Comparison of ENCODE assay signal across 8 cellular contexts in the genomic region with DNA sequence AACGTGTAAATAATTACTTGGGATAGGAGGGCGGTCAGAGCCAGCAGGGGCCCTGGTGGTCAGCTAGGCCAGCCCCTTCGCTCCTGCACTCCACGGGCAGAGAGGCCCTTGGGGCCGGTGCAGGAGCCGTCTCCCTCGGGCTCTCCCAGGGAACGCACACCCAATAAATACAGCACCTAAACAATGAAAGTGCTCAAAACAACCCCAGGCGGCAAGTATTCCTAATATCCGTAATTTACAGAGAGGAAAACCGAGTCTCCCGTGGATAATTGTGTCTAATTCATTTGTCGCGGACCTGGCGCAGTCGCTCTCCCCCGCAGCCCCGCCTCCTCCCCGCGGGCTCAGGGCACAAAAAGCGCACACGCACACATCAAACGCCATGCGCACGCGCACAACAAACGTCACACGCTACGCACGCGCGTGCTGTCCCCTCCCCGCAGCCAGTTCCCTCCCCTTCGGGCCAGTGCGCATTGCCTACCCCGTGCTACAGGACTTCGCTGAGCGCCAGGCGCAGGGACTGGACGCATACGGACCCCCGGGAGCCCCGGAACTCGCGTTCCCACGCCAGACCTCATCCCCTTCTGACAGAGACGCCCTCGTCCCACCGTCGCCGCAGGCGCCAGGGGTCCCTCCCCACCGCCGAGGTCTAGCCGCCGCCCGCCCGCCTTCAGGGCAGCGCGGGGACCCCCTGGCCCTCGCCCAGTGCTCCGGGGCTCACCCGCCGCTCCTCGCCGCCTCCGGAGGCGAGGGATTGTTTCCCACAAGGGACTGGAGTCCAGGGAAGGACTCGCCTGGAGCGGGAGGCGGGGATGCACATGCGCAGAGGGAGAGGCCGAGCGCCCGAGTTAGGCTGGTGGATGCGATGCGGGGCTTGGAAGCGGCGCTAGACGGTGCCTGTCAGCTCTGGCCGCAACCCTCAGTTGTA. TPM values are rescaled to one million over a fixed set of nuclear protein-coding genes. Genes with fewer than 3 reads are reported as not detected.
DNase-seq lines count a peak whose midpoint lies in the region; ATAC-seq, FAIRE-seq and TF ChIP-seq lines count a peak whose summit lies in the region.

A gene (minus strand): TSS at position 324 of the 925 bp plus-strand sequence. CDS start 1,300 bp downstream, outside the sequence.

- peak within 1 kb of the TSS; percentile 44 for H3K4me3 ChIP-seq in AG09309 (ENCODE audit: control insufficient read depth, low read depth, low read length)
- peak within 1 kb of the TSS; percentile 94 to 96 for H3K4me3 ChIP-seq in kidney (ENCODE audit: low read length in 2 of 2)

- peak within 1 kb of the TSS; percentile 100 for H3K27ac ChIP-seq in kidney (ENCODE audit: low read depth in 2 of 2, low read length in 2 of 2)

- H3K4me1 ChIP-seq in kidney (ENCODE audit: control insufficient read depth in 1 of 2, insufficient read depth in 1 of 2, low read depth in 1 of 2, low read length in 2 of 2): peaks cover 8 to 9% of the 10 kb centered on the region in 2 donors

- TF ChIP-seq CTCF in AG09309 (IDR thresholded peaks at IDR 0.05; ENCODE audit: control insufficient read depth, insufficient read depth, low read depth, low read length, missing control alignments) (no peak), kidney (IDR thresholded peaks at IDR 0.05; ENCODE audit: borderline replicate concordance, extremely low read depth, insufficient read depth) (no peak)

- no peak for FAIRE-seq in kidney (lab: Jason Lieb, UNC)

- DNase-seq in AG09309 (ENCODE audit: low read depth) (peak; percentile 91), NCI-H226 (peak; percentile 95), kidney (peak; percentile 99)
- DNase-seq in activated CD4-positive, CD25-positive, alpha-beta regulatory T cell (lab: John Stamatoyannopoulos, UW): peak; percentile 87 to 91 (median 90)
- DNase-seq in central memory CD4-positive, alpha-beta T cell: peak; percentile 94
- peak; percentile 83 to 88 for DNase-seq in stimulated activated CD4-positive, alpha-beta T cell treated with anti-CD3 and anti-CD28 coated beads, Interleukin-1b, Interleukin-23, amount 100 ng/mL, for 1 hour (ENCODE audit: low read depth in 2 of 2)

- ATAC-seq in GM19023 (IDR thresholded peaks at IDR 0.05; ENCODE audit: unreplicated experiment) (peak; percentile 96), HG03196 (IDR thresholded peaks at IDR 0.05; ENCODE audit: unreplicated experiment) (peak; percentile 95)

- peak within 1 kb of the TSS; percentile 99 for H3K9ac ChIP-seq in kidney (ENCODE audit: low read length in 2 of 2)

- H3K36me3 ChIP-seq in kidney (ENCODE audit: control insufficient read depth in 1 of 2, insufficient read depth in 2 of 2, low read length in 2 of 2): no peaks in the 10 kb centered on the region

- intact Hi-C loops in kidney (cut with DNase I): no loop called here

- no peaks in the 10 kb centered on the region for H3K9me3 ChIP-seq in kidney (ENCODE audit: control insufficient read depth in 1 of 2, low read length in 2 of 2)

RNA-seq across cellular contexts. Expression of the gene that starts here (rescaled TPM):
- total RNA-seq in kidney: 11.6 TPM
- polyA plus RNA-seq in kidney (ENCODE audit: insufficient read depth, low read depth, low replicate concordance): 6.9 TPM

Comparison
In these comparisons a context has a peak if more than half of its experiments do, and no peak if none do; other contexts are left out.
1. Peak in every context shown above with its lines: DNase-seq, ATAC-seq, H3K4me3 ChIP-seq and H3K27ac ChIP-seq.